10 cellular contexts compared by ENCODE assay signal in the genomic region with DNA sequence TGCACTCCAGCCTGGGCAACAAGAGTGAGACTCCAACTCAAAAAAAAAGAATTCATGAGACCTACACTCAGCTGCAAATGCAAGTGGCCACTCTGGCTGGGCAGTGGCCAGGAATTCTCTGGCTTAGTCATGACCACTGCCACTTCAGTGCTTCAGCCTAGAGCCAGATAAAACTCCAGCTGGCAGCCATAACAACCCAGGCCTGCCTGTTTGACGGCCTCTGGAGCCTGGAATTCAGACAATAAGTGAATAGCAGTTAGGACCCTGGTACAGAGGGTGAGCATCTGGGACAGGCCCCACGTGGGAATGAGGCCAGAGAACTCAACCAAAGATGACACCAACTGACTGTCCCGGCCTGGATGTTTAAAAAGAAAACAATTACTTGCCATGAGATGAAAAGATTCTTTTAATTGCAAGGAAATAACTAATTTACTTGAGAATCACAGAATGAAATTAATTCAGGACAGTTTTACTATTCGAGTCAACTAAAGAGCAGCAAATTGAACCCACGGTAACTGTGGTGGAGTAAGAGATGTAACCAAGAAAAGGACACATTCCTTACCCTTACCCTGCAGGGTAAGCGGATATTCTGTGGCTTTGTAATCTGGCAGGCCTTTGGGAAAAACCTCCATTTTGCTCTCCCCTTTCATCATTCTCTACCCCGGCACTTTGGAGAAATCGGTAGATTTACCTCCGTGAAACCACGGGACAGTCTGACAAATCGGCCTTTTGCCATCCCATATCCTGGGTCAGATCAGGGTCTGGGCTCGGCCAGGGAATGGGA. TPM values are rescaled to one million over a fixed set of nuclear protein-coding genes. Genes with fewer than 3 reads are reported as not detected.
DNase-seq lines count a peak whose midpoint lies in the region; ATAC-seq and TF ChIP-seq lines count a peak whose summit lies in the region.
"Had no signal": no experiment of that assay in that cellular context is flagged by ENCODE, and none has a peak within 500 bp of the region (broad histone marks: within the 10 kb centered on the region; RNA-seq: fewer than 3 reads in every experiment).

No MANE protein-coding gene starts in this region.

- H3K27ac Mint-ChIP-seq in nephron: peak overlapping the region; percentile 77 to 99 (median 87)

- H3K27me3 ChIP-seq in Panc1 (ENCODE audit: control insufficient read depth, insufficient read depth, low read length): no peaks in the 10 kb centered on the region
- H3K27me3 ChIP-seq: body of pancreas had no signal

- DNase-seq in ACHN (peak; percentile 94), Panc1 (ENCODE audit: low read depth, low spot score) (no peak), fibroblast of the aortic adventitia (ENCODE audit: low read depth) (peak; percentile 93), iPS-NIHi7 (ENCODE audit: extremely low spot score) (no peak), ecto neural progenitor cell (ENCODE audit: low spot score) (no peak), UCSD-AML1 (lab: John Stamatoyannopoulos, UW; ENCODE audit: unreplicated experiment) (no peak)
- DNase-seq in NK-92 treated with Interleukin-12 subunit alpha and Interleukin-12 subunit beta, amount 100 ng/mL, for 24 hours (lab: John Stamatoyannopoulos, UW): no peak
- DNase-seq: NCI-H345 had no signal

- H3K4me3 Mint-ChIP-seq in nephron: no peak overlapping the region

- in situ Hi-C loops in ACHN (cut with HindIII; ENCODE audit: low pct_ligation_motif_present, low pct_unique_long_range_greater_than_20kb, low sequenced_read_pairs) (no loop called here), Panc1 (cut with HindIII; ENCODE audit: low pct_unique_long_range_greater_than_20kb, low sequenced_read_pairs) (no loop called here)

- H3K27me3 Mint-ChIP-seq in nephron (ENCODE audit: low read depth): no peaks in the 10 kb centered on the region

- H3K36me3 ChIP-seq in Panc1 (ENCODE audit: control insufficient read depth, insufficient read depth, low read length): peaks cover 7% of the 10 kb centered on the region

- no peak overlapping the region for H3K27ac ChIP-seq in Panc1 (ENCODE audit: low read length)
- H3K27ac ChIP-seq: body of pancreas had no signal

- H3K9me3 ChIP-seq in Panc1 (ENCODE audit: control insufficient read depth, insufficient read depth, low read depth, low read length): no peaks in the 10 kb centered on the region
- H3K9me3 ChIP-seq: body of pancreas had no signal

- peaks cover 19% of the 10 kb centered on the region for H3K4me1 Mint-ChIP-seq in nephron

- H3K36me3 Mint-ChIP-seq in nephron (ENCODE audit: low read depth): peaks cover 62% of the 10 kb centered on the region

- ATAC-seq in Panc1: 0 out of 2 replicates have a peak, but pooled peaks have one; percentile 27

- H3K9me3 Mint-ChIP-seq in nephron: no peaks in the 10 kb centered on the region

- H3K4me3 ChIP-seq in Panc1 (ENCODE audit: low read depth in 2 of 2, low read length in 2 of 2) (no peak overlapping the region), fibroblast of the aortic adventitia (ENCODE audit: low read depth, low read length) (no peak overlapping the region)
- H3K4me3 ChIP-seq: body of pancreas had no signal

- CTCF ChIA-PET in Panc1 (lab: Charles Lee): no interaction called here

- H3K4me1 ChIP-seq in Panc1 (ENCODE audit: control insufficient read depth, insufficient read depth, low read length): no peaks in the 10 kb centered on the region
- H3K4me1 ChIP-seq: body of pancreas had no signal

- intact Hi-C loops in Panc1 (cut with micrococcal nuclease; ENCODE audit: unreplicated experiment): no loop called here

- BruUV-seq in Panc1 (replicated peaks; lab: Mats Ljungman, UMichigan): no TSS peak

- POLR2A ChIA-PET in Panc1 (lab: Charles Lee): no interaction called here

- TF ChIP-seq CTCF in Panc1 (IDR thresholded peaks at IDR 0.05): no peak
- TF ChIP-seq CTCF in fibroblast of the aortic adventitia (IDR thresholded peaks at IDR 0.05; ENCODE audit: insufficient read depth, low read length): no peak
- TF ChIP-seq CTCF in nephron (IDR thresholded peaks at IDR 0.05; ENCODE audit: unreplicated experiment in 3 of 3): no peak

RNA-seq across cellular contexts. Expression of a gene that starts 18.7 kb away (rescaled TPM):
- 82.0 TPM for total RNA-seq in Panc1 (2021; ENCODE audit: unreplicated experiment)
- 78.0 TPM for polyA plus RNA-seq in Panc1 (2012; ENCODE audit: insufficient read length)
- 32.2 and 38.8 TPM in 2 replicates for total RNA-seq in fibroblast of the aortic adventitia (ENCODE audit: low replicate concordance)

RNA-seq across cellular contexts. Expression of a gene that starts 37.5 kb away (rescaled TPM):
- 44.0 TPM for total RNA-seq in Panc1 (2021; ENCODE audit: unreplicated experiment)
- polyA plus RNA-seq in Panc1 (2012; ENCODE audit: insufficient read length): 37.3 TPM
- total RNA-seq in fibroblast of the aortic adventitia (ENCODE audit: low replicate concordance): 20.2 and 24.6 TPM in 2 replicates

Comparison
In these comparisons a context has a peak if more than half of its experiments do, and no peak if none do; other contexts are left out.
1. DNase-seq: peak in ACHN (single experiment) and fibroblast of the aortic adventitia (single experiment); none in Panc1 (single experiment), iPS-NIHi7 (single experiment), NK-92 treated with Interleukin-12 subunit alpha and Interleukin-12 subunit beta, amount 100 ng/mL, for 24 hours (single experiment), ecto neural progenitor cell (single experiment) and UCSD-AML1 (single experiment).